ENCODE assay signal across 19 cellular contexts in genomic region chr10:120586471-120586872, GRCh38.
DNase-seq lines count a peak whose midpoint lies in the region; ATAC-seq, FAIRE-seq and TF ChIP-seq lines count a peak whose summit lies in the region.
"Had no signal": no experiment of that assay in that cellular context is flagged by ENCODE, and none has a peak within 500 bp of the region (broad histone marks: within the 10 kb centered on the region; RNA-seq: fewer than 3 reads in every experiment).

No MANE protein-coding gene starts in this region.

- peaks cover 16% of the 10 kb centered on the region for H3K27me3 ChIP-seq in mammary epithelial cell (ENCODE audit: insufficient read depth, low read length)
- H3K27me3 ChIP-seq in HepG2 (ENCODE audit: control insufficient read depth in 1 of 2, insufficient read depth in 2 of 2, low read length in 2 of 2): no peaks in the 10 kb centered on the region; a peak in 1 of 5 replicates

- H3K79me2 ChIP-seq in mammary epithelial cell (ENCODE audit: insufficient read depth, low read length) (no peaks in the 10 kb centered on the region), HepG2 (ENCODE audit: insufficient read depth, low read length) (no peaks in the 10 kb centered on the region)

- H3K9ac ChIP-seq in mammary epithelial cell (ENCODE audit: insufficient read depth, low read length) (no peak overlapping the region), HepG2 (ENCODE audit: insufficient read depth, low read depth, low read length) (no peak overlapping the region)

- H4K20me1 ChIP-seq in mammary epithelial cell (ENCODE audit: insufficient read depth, low read length): no peaks in the 10 kb centered on the region
- H4K20me1 ChIP-seq in HepG2 (ENCODE audit: insufficient read depth, low read length): no peaks in the 10 kb centered on the region

- H3K4me3 ChIP-seq in AG10803 (ENCODE audit: low read length) (no peak overlapping the region), mammary epithelial cell (replicated peaks in 1 of 3; ENCODE audit: insufficient read depth in 1 of 3, low read depth in 2 of 3, low read length in 3 of 3) (no peak overlapping the region), HepG2 (replicated peaks in 1 of 3; ENCODE audit: insufficient read depth in 1 of 3, low read depth in 2 of 3, low read length in 3 of 3) (no peak overlapping the region)
- H3K4me3 ChIP-seq: psoas muscle had no signal

- DNase-seq in AG10803 (ENCODE audit: low read depth) (peak; percentile 60), mammary epithelial cell (peak; percentile 82), HepG2 (ENCODE audit: low spot score) (no peak), NOMO-1 treated with DMSO at 0.1 percent for 48 hours (lab: John Stamatoyannopoulos, UW; ENCODE audit: unreplicated experiment) (no peak), NCI-H1105 (lab: John Stamatoyannopoulos, UW) (no peak)
- DNase-seq: activated B cell treated with CpG ODN at 0.5 μM for 24 hours; activated CD8-positive, alpha-beta memory T cell treated with anti-CD3 and anti-CD28 coated beads for 24 hours; endodermal cell; GDM1; NCI-H187 treated with DMSO at 0.1 percent for 48 hours; NCI-H510A treated with DMSO at 0.1 percent for 48 hours; psoas muscle; stimulated activated naive CD8-positive, alpha-beta T cell treated with anti-CD3 and anti-CD28 coated beads, Interleukin-15, Interleukin-2, amounts not matched to agents 100 U/mL and 50 U/mL, for 24 hours had no signal

- in situ Hi-C loops in mammary epithelial cell (cut with MboI; ENCODE audit: low sequenced_read_pairs in 2 of 2): no loop called here
- in situ Hi-C loops in HepG2 (cut with HindIII; ENCODE audit: extremely low pct_ligation_motif_present, low pct_unique_long_range_greater_than_20kb): no loop called here

- POLR2A ChIA-PET in HepG2 (lab: Yijun Ruan, JAX): no interaction called here

- no peak for FAIRE-seq in HepG2 (lab: Jason Lieb, UNC)
- FAIRE-seq: frontal cortex, H54 had no signal

- no peak for TF ChIP-seq CTCF in AG10803 (conservative IDR thresholded peaks at IDR 0.05; ENCODE audit: low read length)
- no peak for TF ChIP-seq CTCF in mammary epithelial cell (conservative IDR thresholded peaks at IDR 0.05 in 1 of 2, IDR thresholded peaks at IDR 0.05 in 1 of 2; ENCODE audit: extremely low read depth in 1 of 2, insufficient read depth in 1 of 2, low read depth in 1 of 2, low read length in 2 of 2)
- no peak for TF ChIP-seq CTCF in HepG2 (CRISPR knock-in tag; IDR thresholded peaks at IDR 0.05)

- TF ChIP-seq EP300 in Ishikawa (IDR thresholded peaks at IDR 0.05; ENCODE audit: borderline replicate concordance): no peak
- no peak for TF ChIP-seq EP300 in HepG2 (IDR thresholded peaks at IDR 0.05; ENCODE audit: low read depth in 2 of 2, low read length in 2 of 2)
- no peak for TF ChIP-seq EP300 in HepG2 (CRISPR knock-in tag; IDR thresholded peaks at IDR 0.05; ENCODE audit: borderline replicate concordance)

- CTCF ChIA-PET in mammary epithelial cell (lab: Charles Lee; ENCODE audit: low non-redundant PET) (no interaction called here), HepG2 (lab: Yijun Ruan, JAX; ENCODE audit: low intra/inter-chr PET ratio, low total read pairs) (no interaction called here)

- no peak overlapping the region for H3K27ac ChIP-seq in mammary epithelial cell (ENCODE audit: insufficient read depth, low read depth, low read length)
- no peak overlapping the region for H3K27ac ChIP-seq in HepG2 (ENCODE audit: extremely low read length, insufficient read depth, low read length)
- H3K27ac ChIP-seq: psoas muscle had no signal

- TF ChIP-seq RAD21 in Ishikawa (IDR thresholded peaks at IDR 0.05; ENCODE audit: low read depth): no peak
- TF ChIP-seq RAD21 in HepG2 (CRISPR knock-in tag; IDR thresholded peaks at IDR 0.05): no peak

- BruUV-seq in mammary epithelial cell (replicated peaks; lab: Mats Ljungman, UMichigan): no TSS peak
- no TSS peak for BruUV-seq in HepG2 (replicated peaks; lab: Mats Ljungman, UMichigan)

- no peak for TF ChIP-seq POLR2A in HepG2 (IDR thresholded peaks at IDR 0.05; ENCODE audit: insufficient read depth in 1 of 2, low read depth in 2 of 2, low read length in 2 of 2)

- intact Hi-C loops in mammary epithelial cell (cut with micrococcal nuclease): no loop called here
- intact Hi-C loops in HepG2 (cut with micrococcal nuclease; ENCODE audit: unreplicated experiment): no loop called here

- 55% methylated on average over 3 of the region's 3 CpGs for WGBS in mammary epithelial cell (ENCODE audit: low coverage, missing lambda C conversion rate)
- 8% methylated on average over 3 of the region's 3 CpGs for whole genome bisulfite sequencing in HepG2 (ENCODE audit: low lambda C conversion rate)

- ATAC-seq in HepG2 (no peak), GM21529 (IDR thresholded peaks at IDR 0.05; ENCODE audit: unreplicated experiment) (no peak), HG03460 (IDR thresholded peaks at IDR 0.05; ENCODE audit: unreplicated experiment) (no peak)
- ATAC-seq: natural killer cell treated with Interleukin-12 subunit alpha and Interleukin-12 subunit beta and Interleukin-15 and Interleukin-18, amount 100 ng/mL, for 72 hours; psoas muscle; stimulated activated naive CD8-positive, alpha-beta T cell treated with anti-CD3 and anti-CD28 coated beads, Interleukin-15, Interleukin-2, amounts not matched to agents 100 U/mL and 50 U/mL, for 24 hours had no signal

- dilution Hi-C loops in mammary epithelial cell (cut with HindIII; ENCODE audit: low sequenced_read_pairs): no loop called here

- H2AFZ ChIP-seq in mammary epithelial cell (ENCODE audit: low read depth, low read length) (no peak overlapping the region), HepG2 (ENCODE audit: low read length) (no peak overlapping the region)

- H3K9me3 ChIP-seq in mammary epithelial cell (replicated peaks; ENCODE audit: insufficient read depth, low read length): no peaks in the 10 kb centered on the region
- no peaks in the 10 kb centered on the region for H3K9me3 ChIP-seq in HepG2 (ENCODE audit: low read length)
- H3K9me3 ChIP-seq: psoas muscle had no signal

- no peak overlapping the region for H3K4me2 ChIP-seq in mammary epithelial cell (ENCODE audit: insufficient read depth, low read depth, low read length)
- H3K4me2 ChIP-seq in HepG2 (ENCODE audit: low read depth, low read length): no peak overlapping the region

- H3K4me1 ChIP-seq in mammary epithelial cell (ENCODE audit: insufficient read depth, low read length) (no peaks in the 10 kb centered on the region), HepG2 (ENCODE audit: insufficient read depth, low read length) (peaks cover 12% of the 10 kb centered on the region)
- H3K4me1 ChIP-seq: psoas muscle had no signal

- H3K36me3 ChIP-seq in mammary epithelial cell (ENCODE audit: insufficient read depth, low read length) (no peaks in the 10 kb centered on the region), HepG2 (replicated peaks in 1 of 2; ENCODE audit: control insufficient read depth in 1 of 2, insufficient read depth in 2 of 2, low read length in 2 of 2) (no peaks in the 10 kb centered on the region)

TF ChIP-seq in Ishikawa, 13 proteins besides CTCF, POLR2A, EP300 and RAD21:
- TF ChIP-seq REST (IDR thresholded peaks at IDR 0.05; ENCODE audit: low read depth): peak; percentile 30; the same call in 1 of the 2 replicates
- TF ChIP-seq TEAD4 (IDR thresholded peaks at IDR 0.05): no peak

TF ChIP-seq in HepG2, 621 proteins besides CTCF, POLR2A, EP300 and RAD21:
- no peak for TF ChIP-seq ETV6 (CRISPR knock-in tag; conservative IDR thresholded peaks at IDR 0.05)
- peak; percentile 67 for TF ChIP-seq ATF7 (IDR thresholded peaks at IDR 0.05)
- no peak for TF ChIP-seq ATF7 (CRISPR knock-in tag; IDR thresholded peaks at IDR 0.05)
- 0 out of 2 replicates have a peak, but pooled peaks have one; percentile 20 for TF ChIP-seq CREB1 (IDR thresholded peaks at IDR 0.05)
- TF ChIP-seq CREB1 (CRISPR knock-in tag; IDR thresholded peaks at IDR 0.05): no peak

Comparison
In these comparisons a context has a peak if more than half of its experiments do, and no peak if none do; other contexts are left out.
1. DNase-seq: peak in AG10803 (single experiment) and mammary epithelial cell (single experiment); none in HepG2 (single experiment), NOMO-1 treated with DMSO at 0.1 percent for 48 hours (single experiment) and NCI-H1105 (single experiment).